22 cellular contexts compared by ENCODE assay signal in genomic region chr5:14210729-14211128, GRCh38.
DNase-seq lines count a peak whose midpoint lies in the region; ATAC-seq, FAIRE-seq and TF ChIP-seq lines count a peak whose summit lies in the region.
"Had no signal": no experiment of that assay in that cellular context is flagged by ENCODE, and none has a peak within 500 bp of the region (broad histone marks: within the 10 kb centered on the region; RNA-seq: fewer than 3 reads in every experiment).

No MANE protein-coding gene starts in this region.

- POLR2A ChIA-PET in activated B cell treated with CpG ODN at 0.5 μM for 24 hours (lab: Charles Lee), result interaction anchor here (0.7 to 5.2 kb wide), 5 partner anchors 10 to 67 kb away, joined by 3 to 46 read pairs (median 5); partner anchors contain the start of gene TRIO

- no peak for TF ChIP-seq CTCF in activated B cell treated with CpG ODN at 0.5 μM for 24 hours (IDR thresholded peaks at IDR 0.05)

- peak overlapping the region; percentile 29 for H3K4me3 Mint-ChIP-seq in activated B cell treated with CpG ODN at 0.5 μM for 24 hours
- peak overlapping the region; percentile 18 for H3K4me3 Mint-ChIP-seq in memory B cell
- H3K4me3 Mint-ChIP-seq in stimulated activated memory B cell treated with anti-CD40 and anti-IgM and Interleukin-4, amounts not matched to agents 10 μg/mL and 1 μg/mL and 100 μg/mL, for 72 hours, result no peak overlapping the region
- H3K4me3 Mint-ChIP-seq: activated naive CD8-positive, alpha-beta T cell treated with anti-CD3 and anti-CD28 coated beads, Interleukin-2, amount 50 U/mL, for 24 hours; natural killer cell; stimulated activated naive CD8-positive, alpha-beta T cell treated with anti-CD3 and anti-CD28 coated beads, Interleukin-15, Interleukin-2, amounts not matched to agents 100 ng/mL and 50 ng/mL, for 24 hours; T-helper 17 cell; type B pancreatic cell had no signal

- H3K9me3 Mint-ChIP-seq in activated B cell treated with CpG ODN at 0.5 μM for 24 hours (no peaks in the 10 kb centered on the region), memory B cell (no peaks in the 10 kb centered on the region)
- no peaks in the 10 kb centered on the region for H3K9me3 Mint-ChIP-seq in stimulated activated memory B cell treated with anti-CD40 and anti-IgM and Interleukin-4, amounts not matched to agents 10 μg/mL and 1 μg/mL and 100 μg/mL, for 72 hours
- H3K9me3 Mint-ChIP-seq: activated naive CD8-positive, alpha-beta T cell treated with anti-CD3 and anti-CD28 coated beads, Interleukin-2, amount 50 U/mL, for 24 hours; activated T-helper 2 cell treated with anti-CD3 and anti-CD28 coated beads, Interferon-gamma antibody, Interleukin-2, Interleukin-4, amounts not matched to agents 10 μg/mL and 5 μg/mL and 100 μg/mL, durations not matched to agents 14 hours and 24 hours and 36 hours; natural killer cell; stimulated activated naive CD8-positive, alpha-beta T cell treated with anti-CD3 and anti-CD28 coated beads, Interleukin-15, Interleukin-2, amounts not matched to agents 100 ng/mL and 50 ng/mL, for 24 hours; type B pancreatic cell had no signal

- no peaks in the 10 kb centered on the region for H3K36me3 Mint-ChIP-seq in activated B cell treated with CpG ODN at 0.5 μM for 24 hours (ENCODE audit: low read depth)
- H3K36me3 Mint-ChIP-seq in memory B cell, result no peaks in the 10 kb centered on the region
- no peaks in the 10 kb centered on the region for H3K36me3 Mint-ChIP-seq in stimulated activated memory B cell treated with anti-CD40 and anti-IgM and Interleukin-4, amounts not matched to agents 10 μg/mL and 1 μg/mL and 100 μg/mL, for 72 hours
- H3K36me3 Mint-ChIP-seq: natural killer cell had no signal

- DNase-seq in GM19239 (ENCODE audit: insufficient read length, low spot score), result no peak
- no peak for DNase-seq in activated B cell treated with CpG ODN at 0.5 μM for 24 hours
- DNase-seq in memory B cell (ENCODE audit: low spot score in 2 of 2), result no peak
- no peak for DNase-seq in urothelium cell line (ENCODE audit: low spot score)
- DNase-seq in activated effector memory CD4-positive, alpha-beta T cell treated with anti-CD3 and anti-CD28 coated beads, Interleukin-2, amount 50 U/mL, for 16 hours, result no peak
- DNase-seq in occipital lobe (lab: John Stamatoyannopoulos, UW), result no peak
- DNase-seq: activated CD8-positive, alpha-beta memory T cell treated with anti-CD3 and anti-CD28 coated beads, Interleukin-2, amount 50 U/mL, for 4 hours; activated naive CD8-positive, alpha-beta T cell treated with anti-CD3 and anti-CD28 coated beads, Interleukin-2, amount 50 U/mL, for 24 hours; foreskin fibroblast; hypothalamus; natural killer cell; NCI-H1694 treated with DMSO at 0.1 percent for 48 hours; NCI-H226; PC-3; posterior cingulate gyrus; T-helper 17 cell had no signal

- CTCF ChIA-PET in activated B cell treated with CpG ODN at 0.5 μM for 24 hours (lab: Charles Lee), result interaction anchor here (3.3 kb wide), 1 partner anchor 102 kb away, joined by 18 read pairs; no protein-coding TSS in a partner anchor

- peak overlapping the region; percentile 90 for H3K27ac Mint-ChIP-seq in activated B cell treated with CpG ODN at 0.5 μM for 24 hours
- H3K27ac Mint-ChIP-seq in memory B cell, result peak overlapping the region; percentile 99
- peak overlapping the region; percentile 92 for H3K27ac Mint-ChIP-seq in stimulated activated memory B cell treated with anti-CD40 and anti-IgM and Interleukin-4, amounts not matched to agents 10 μg/mL and 1 μg/mL and 100 μg/mL, for 72 hours
- H3K27ac Mint-ChIP-seq: activated naive CD8-positive, alpha-beta T cell treated with anti-CD3 and anti-CD28 coated beads, Interleukin-2, amount 50 U/mL, for 24 hours; activated T-helper 2 cell treated with anti-CD3 and anti-CD28 coated beads, Interferon-gamma antibody, Interleukin-2, Interleukin-4, amounts not matched to agents 10 μg/mL and 5 μg/mL and 100 μg/mL, durations not matched to agents 14 hours and 24 hours and 36 hours; stimulated activated naive CD8-positive, alpha-beta T cell treated with anti-CD3 and anti-CD28 coated beads, Interleukin-15, Interleukin-2, amounts not matched to agents 100 ng/mL and 50 ng/mL, for 24 hours; type B pancreatic cell had no signal

- FAIRE-seq in GM19239 (lab: Jason Lieb, UNC), result peak; percentile 23
- no peak for FAIRE-seq in urothelium cell line (lab: Jason Lieb, UNC)
- FAIRE-seq: K562 had no signal

- H3K4me1 Mint-ChIP-seq in activated B cell treated with CpG ODN at 0.5 μM for 24 hours (peaks cover 92% of the 10 kb centered on the region), memory B cell (peaks cover 55% of the 10 kb centered on the region)
- H3K4me1 Mint-ChIP-seq in stimulated activated memory B cell treated with anti-CD40 and anti-IgM and Interleukin-4, amounts not matched to agents 10 μg/mL and 1 μg/mL and 100 μg/mL, for 72 hours, result peaks cover 87% of the 10 kb centered on the region
- H3K4me1 Mint-ChIP-seq: T-helper 17 cell had no signal

- H3K27me3 Mint-ChIP-seq in activated B cell treated with CpG ODN at 0.5 μM for 24 hours (no peaks in the 10 kb centered on the region), memory B cell (no peaks in the 10 kb centered on the region)
- no peaks in the 10 kb centered on the region for H3K27me3 Mint-ChIP-seq in stimulated activated memory B cell treated with anti-CD40 and anti-IgM and Interleukin-4, amounts not matched to agents 10 μg/mL and 1 μg/mL and 100 μg/mL, for 72 hours
- H3K27me3 Mint-ChIP-seq: type B pancreatic cell had no signal

- no peak for ATAC-seq in activated B cell treated with CpG ODN at 0.5 μM for 24 hours (ENCODE audit: low read depth)
- ATAC-seq in memory B cell (ENCODE audit: low read depth), result no peak
- ATAC-seq in stimulated activated memory B cell treated with anti-CD40 and anti-IgM and Interleukin-4, amounts not matched to agents 10 μg/mL and 1 μg/mL and 100 μg/mL, for 72 hours, result no peak
- no peak for ATAC-seq in HG03108 (IDR thresholded peaks at IDR 0.05; ENCODE audit: unreplicated experiment)
- ATAC-seq: activated naive CD8-positive, alpha-beta T cell treated with anti-CD3 and anti-CD28 coated beads, Interleukin-2, amount 50 U/mL, for 24 hours; K562; natural killer cell; PC-3; T-helper 17 cell had no signal

- intact Hi-C loops in activated B cell treated with CpG ODN at 0.5 μM for 24 hours (cut with micrococcal nuclease), result loop anchor here (5.0 kb wide), 1 partner anchor 223 kb away; no protein-coding TSS in a partner anchor
